In the genomic region with DNA sequence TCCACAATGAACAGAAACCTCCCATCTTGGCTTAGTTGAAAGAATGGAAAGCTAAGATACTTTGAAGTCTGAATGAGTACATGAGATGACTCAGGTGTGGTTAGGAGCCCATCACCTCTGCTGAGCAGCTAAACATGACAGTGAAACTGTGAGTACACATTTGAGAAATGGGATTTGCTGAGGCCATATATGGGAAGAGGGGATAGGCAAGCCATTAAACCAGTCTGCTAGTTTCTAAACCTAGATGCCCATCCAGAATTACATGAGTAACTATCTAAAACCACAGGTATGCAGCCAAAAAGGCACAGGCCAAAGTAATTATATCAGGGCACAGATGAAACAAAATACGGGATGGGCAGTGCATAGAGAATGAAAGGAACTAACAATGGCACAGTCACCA, we compare ENCODE assay signal across 15 cellular contexts. TPM values are rescaled to one million over a fixed set of nuclear protein-coding genes. Genes with fewer than 3 reads are reported as not detected.
DNase-seq lines count a peak whose midpoint lies in the region; ATAC-seq and TF ChIP-seq lines count a peak whose summit lies in the region.
"Had no signal": no experiment of that assay in that cellular context is flagged by ENCODE, and none has a peak within 500 bp of the region (broad histone marks: within the 10 kb centered on the region; RNA-seq: fewer than 3 reads in every experiment).

No MANE protein-coding gene starts in this region.

- TF ChIP-seq CTCF in GM12865 (IDR thresholded peaks at IDR 0.05; ENCODE audit: insufficient read depth, low read depth, low read length, missing control alignments) = no peak

- peak; percentile 17 for DNase-seq in GM12865 (ENCODE audit: low read depth)
- peak; percentile 95 for DNase-seq in SW480 (ENCODE audit: low spot score)
- no peak for DNase-seq in DMS79 (lab: John Stamatoyannopoulos, UW)
- no peak for DNase-seq in NCI-H510A (lab: John Stamatoyannopoulos, UW)
- DNase-seq in occipital lobe (lab: John Stamatoyannopoulos, UW) = no peak
- DNase-seq: H9, ovary had no signal

- H3K4me3 ChIP-seq in GM12865 (ENCODE audit: low read depth, low read length) = no peak overlapping the region
- H3K4me3 ChIP-seq: cardiac muscle cell, ovary had no signal

- peak; percentile 58 for ATAC-seq in GM19035 (IDR thresholded peaks at IDR 0.05; ENCODE audit: unreplicated experiment)
- peak; percentile 70 for ATAC-seq in HG03432 (IDR thresholded peaks at IDR 0.05; ENCODE audit: unreplicated experiment)
- ATAC-seq in HG03139 (IDR thresholded peaks at IDR 0.05; ENCODE audit: unreplicated experiment) = no peak

RNA-seq across cellular contexts. Expression of a gene that starts 41.2 kb away (rescaled TPM):
- total RNA-seq in occipital lobe = 0.31 TPM
- total RNA-seq: cardiac muscle cell, endothelial cell of umbilical vein, H9, lung microvascular endothelial cell, NCI-H460, SK-MEL-5 had no signal

Comparison
In these comparisons a context has a peak if more than half of its experiments do, and no peak if none do; other contexts are left out.
1. DNase-seq: peak in GM12865 (single experiment) and SW480 (single experiment); none in DMS79 (single experiment), NCI-H510A (single experiment) and occipital lobe (single experiment).